21 cellular contexts compared by ENCODE assay signal in genomic region chr6:128606611-128607010, GRCh38.
DNase-seq lines count a peak whose midpoint lies in the region; ATAC-seq and TF ChIP-seq lines count a peak whose summit lies in the region.
"Had no signal": no experiment of that assay in that cellular context is flagged by ENCODE, and none has a peak within 500 bp of the region (broad histone marks: within the 10 kb centered on the region; RNA-seq: fewer than 3 reads in every experiment).

No MANE protein-coding gene starts in this region.

- H3K27ac ChIP-seq in breast epithelium (no peak overlapping the region), spleen (no peak overlapping the region), vagina (no peak overlapping the region)
- H3K27ac ChIP-seq: adrenal gland, left ventricle myocardium inferior, neural progenitor cell, Peyer's patch, SK-N-MC, testis had no signal

- peaks cover 12% of the 10 kb centered on the region for H3K9me3 Mint-ChIP-seq in MCF 10A (ENCODE audit: unreplicated experiment)
- no peaks in the 10 kb centered on the region for H3K9me3 Mint-ChIP-seq in chondrocyte (ENCODE audit: low read depth)
- H3K9me3 Mint-ChIP-seq: neural progenitor cell had no signal

- H3K36me3 Mint-ChIP-seq in MCF 10A (ENCODE audit: insufficient read depth, unreplicated experiment), result no peaks in the 10 kb centered on the region
- no peaks in the 10 kb centered on the region for H3K36me3 Mint-ChIP-seq in chondrocyte (ENCODE audit: low read depth)
- H3K36me3 Mint-ChIP-seq: neural progenitor cell had no signal

- H3K4me1 ChIP-seq in breast epithelium, result no peaks in the 10 kb centered on the region
- no peaks in the 10 kb centered on the region for H3K4me1 ChIP-seq in spleen
- peaks cover 8% of the 10 kb centered on the region for H3K4me1 ChIP-seq in vagina
- H3K4me1 ChIP-seq: adrenal gland, BE2C, left ventricle myocardium inferior, neural progenitor cell, Peyer's patch, testis had no signal

- H3K27me3 ChIP-seq in breast epithelium, result no peaks in the 10 kb centered on the region
- no peaks in the 10 kb centered on the region for H3K27me3 ChIP-seq in spleen (replicated peaks in 1 of 7)
- no peaks in the 10 kb centered on the region for H3K27me3 ChIP-seq in vagina
- H3K27me3 ChIP-seq: adrenal gland, BE2C, dorsolateral prefrontal cortex, neural progenitor cell, Peyer's patch, testis had no signal

- H3K27me3 Mint-ChIP-seq in MCF 10A (ENCODE audit: insufficient read depth, unreplicated experiment) (no peaks in the 10 kb centered on the region), chondrocyte (ENCODE audit: low read depth) (no peaks in the 10 kb centered on the region)

- CTCF ChIA-PET in MCF 10A (lab: Yijun Ruan, JAX), result interaction anchor here (0.9 kb wide), 1 partner anchor 9 kb away, joined by 3 read pairs; no protein-coding TSS in a partner anchor

- H3K9me3 ChIP-seq in breast epithelium, result no peaks in the 10 kb centered on the region
- H3K9me3 ChIP-seq in spleen, result no peaks in the 10 kb centered on the region
- H3K9me3 ChIP-seq in vagina, result no peaks in the 10 kb centered on the region
- H3K9me3 ChIP-seq: adrenal gland, BE2C, left ventricle myocardium inferior, mucosa of descending colon, Peyer's patch, testis had no signal

- no TSS peak for BruUV-seq in MCF 10A (replicated peaks; lab: Mats Ljungman, UMichigan)

- H3K36me3 ChIP-seq in breast epithelium, result no peaks in the 10 kb centered on the region
- no peaks in the 10 kb centered on the region for H3K36me3 ChIP-seq in spleen
- no peaks in the 10 kb centered on the region for H3K36me3 ChIP-seq in vagina
- H3K36me3 ChIP-seq: adrenal gland, BE2C, left ventricle myocardium inferior, neural progenitor cell, Peyer's patch had no signal

- H3K27ac Mint-ChIP-seq in MCF 10A (ENCODE audit: low read depth, unreplicated experiment) (peak overlapping the region; percentile 81), chondrocyte (ENCODE audit: unreplicated experiment) (no peak overlapping the region)
- H3K27ac Mint-ChIP-seq: neural progenitor cell had no signal

- H3K4me1 Mint-ChIP-seq in MCF 10A (ENCODE audit: insufficient read depth, unreplicated experiment) (peaks cover 19% of the 10 kb centered on the region), chondrocyte (ENCODE audit: low read depth) (peaks cover 4% of the 10 kb centered on the region)
- H3K4me1 Mint-ChIP-seq: neural progenitor cell had no signal

- TF ChIP-seq POLR2A in breast epithelium (IDR thresholded peaks at IDR 0.05) (no peak), spleen (IDR thresholded peaks at IDR 0.05) (no peak), vagina (IDR thresholded peaks at IDR 0.05) (no peak)

- ATAC-seq in HG02938 (IDR thresholded peaks at IDR 0.05; ENCODE audit: unreplicated experiment) (peak; percentile 76), HG03571 (IDR thresholded peaks at IDR 0.05; ENCODE audit: unreplicated experiment) (peak; percentile 54)
- ATAC-seq: mucosa of descending colon had no signal

- intact Hi-C loops in MCF 10A (cut with micrococcal nuclease) (no loop called here), breast epithelium (cut with DNase I; ENCODE audit: low total_unique reads) (no loop called here), spleen (cut with DNase I; ENCODE audit: low total_unique reads) (no loop called here), vagina (cut with DNase I) (no loop called here)

- 80 to 83% (median 82%) methylated on average over 3 of the region's 3 CpGs for WGBS in spleen, 5 donors

- no peak overlapping the region for H3K4me3 Mint-ChIP-seq in MCF 10A (ENCODE audit: unreplicated experiment)
- H3K4me3 Mint-ChIP-seq in chondrocyte (ENCODE audit: unreplicated experiment), result no peak overlapping the region
- H3K4me3 Mint-ChIP-seq: neural progenitor cell had no signal

- TF ChIP-seq CTCF in MCF 10A (IDR thresholded peaks at IDR 0.05; ENCODE audit: unreplicated experiment), result no peak
- TF ChIP-seq CTCF in breast epithelium (IDR thresholded peaks at IDR 0.05), result no peak
- no peak for TF ChIP-seq CTCF in chondrocyte (IDR thresholded peaks at IDR 0.05)
- no peak for TF ChIP-seq CTCF in spleen (IDR thresholded peaks at IDR 0.05 in 8 of 11, conservative IDR thresholded peaks at IDR 0.05 in 3 of 11)
- TF ChIP-seq CTCF in vagina (IDR thresholded peaks at IDR 0.05), result no peak

- POLR2A ChIA-PET in MCF 10A (lab: Yijun Ruan, JAX), result interaction anchor here (0.8 to 1.5 kb wide), 6 partner anchors 9 to 87 kb away, joined by 3 to 6 read pairs (median 6); partner anchors contain the start of gene PTPRK

- DNase-seq in MCF 10A (ENCODE audit: unreplicated experiment), result no peak
- DNase-seq in breast epithelium (ENCODE audit: low spot score in 2 of 2), result no peak
- no peak for DNase-seq in chondrocyte (ENCODE audit: low spot score)
- DNase-seq in spleen, result no peak
- DNase-seq in NCI-H1105 (lab: John Stamatoyannopoulos, UW), result no peak
- no peak for DNase-seq in vagina (ENCODE audit: extremely low spot score in 2 of 2)
- DNase-seq: 8988T; activated CD4-positive, alpha-beta T cell treated with anti-CD3 and anti-CD28 coated beads for 1 hour; activated effector memory CD4-positive, alpha-beta T cell treated with anti-CD3 and anti-CD28 coated beads, Interleukin-2, amount 50 U/mL, for 16 hours; adrenal gland; BE2C; dorsolateral prefrontal cortex; left ventricle myocardium inferior; mucosa of descending colon; Peyer's patch; T-helper 9 cell; testis had no signal

- H3K4me3 ChIP-seq in breast epithelium, result no peak overlapping the region
- H3K4me3 ChIP-seq in spleen, result no peak overlapping the region
- no peak overlapping the region for H3K4me3 ChIP-seq in vagina
- H3K4me3 ChIP-seq: adrenal gland, dorsolateral prefrontal cortex, left ventricle myocardium inferior, mucosa of descending colon, neural progenitor cell, Peyer's patch, SK-N-MC, testis had no signal
